9 cellular contexts compared by ENCODE assay signal in genomic region chr12:33438890-33439586, GRCh38. TPM values are rescaled to one million over a fixed set of nuclear protein-coding genes. Genes with fewer than 3 reads are reported as not detected.
DNase-seq lines count a peak whose midpoint lies in the region; ATAC-seq and TF ChIP-seq lines count a peak whose summit lies in the region.
"Had no signal": no experiment of that assay in that cellular context is flagged by ENCODE, and none has a peak within 500 bp of the region (broad histone marks: within the 10 kb centered on the region; RNA-seq: fewer than 3 reads in every experiment).

No MANE protein-coding gene starts in this region.

- H3K36me3 ChIP-seq in hepatocyte (replicated peaks; ENCODE audit: insufficient read depth, low read depth) (no peaks in the 10 kb centered on the region), skeletal muscle satellite cell (ENCODE audit: insufficient read depth, low read length) (no peaks in the 10 kb centered on the region)

- H3K4me1 ChIP-seq in hepatocyte (ENCODE audit: insufficient read depth) (peaks cover 4% of the 10 kb centered on the region), skeletal muscle satellite cell (ENCODE audit: control insufficient read depth, insufficient read depth, low read length) (peaks cover 6% of the 10 kb centered on the region)

- H3K79me2 ChIP-seq in hepatocyte = no peaks in the 10 kb centered on the region

- H3K4me3 ChIP-seq in hepatocyte (peak overlapping the region; percentile 97), skeletal muscle satellite cell (ENCODE audit: low read length) (peak overlapping the region; percentile 71)

- no peak overlapping the region for H3K9ac ChIP-seq in skeletal muscle satellite cell (ENCODE audit: low read depth, low read length)

- H2AFZ ChIP-seq in hepatocyte = peak overlapping the region; percentile 84

- H3K27ac ChIP-seq in hepatocyte = no peak overlapping the region
- H3K27ac ChIP-seq: C4-2B had no signal

- peak; percentile 43 for DNase-seq in NCI-H2171 treated with DMSO at 0.1 percent for 48 hours (lab: John Stamatoyannopoulos, UW)
- no peak for DNase-seq in NCI-H2171 (lab: John Stamatoyannopoulos, UW)
- DNase-seq in activated naive CD8-positive, alpha-beta T cell treated with anti-CD3 and anti-CD28 coated beads, Interleukin-2, amount 10 ng/mL, durations not matched to agents 7 days and 5 days = peak; percentile 35
- DNase-seq in hepatocyte (ENCODE audit: low spot score) = peak; percentile 23
- DNase-seq in OCI-M1 (lab: John Stamatoyannopoulos, UW) = no peak
- no peak for DNase-seq in NCI-H446 treated with DMSO at 0.1 percent for 48 hours (lab: John Stamatoyannopoulos, UW)

- H3K27me3 ChIP-seq in hepatocyte (peaks cover 55% of the 10 kb centered on the region), skeletal muscle satellite cell (ENCODE audit: control insufficient read depth, insufficient read depth, low read length) (peaks cover 38% of the 10 kb centered on the region)

- H3K9me3 Mint-ChIP-seq in activated naive CD8-positive, alpha-beta T cell treated with anti-CD3 and anti-CD28 coated beads, Interleukin-2, amount 10 ng/mL, durations not matched to agents 7 days and 5 days = no peaks in the 10 kb centered on the region

- peak overlapping the region; percentile 91 for H3K4me2 ChIP-seq in hepatocyte
- peak overlapping the region; percentile 86 for H3K4me2 ChIP-seq in skeletal muscle satellite cell (ENCODE audit: low read length)

- WGBS in hepatocyte (ENCODE audit: low lambda C conversion rate, missing lambda C conversion rate) = under 1% methylated on average over 63 of the region's 67 CpGs

- H3K36me3 Mint-ChIP-seq in activated naive CD8-positive, alpha-beta T cell treated with anti-CD3 and anti-CD28 coated beads, Interleukin-2, amount 10 ng/mL, durations not matched to agents 7 days and 5 days = no peaks in the 10 kb centered on the region

- no peak overlapping the region for H3K27ac Mint-ChIP-seq in activated naive CD8-positive, alpha-beta T cell treated with anti-CD3 and anti-CD28 coated beads, Interleukin-2, amount 10 ng/mL, durations not matched to agents 7 days and 5 days

- peaks cover 42% of the 10 kb centered on the region for H3K27me3 Mint-ChIP-seq in activated naive CD8-positive, alpha-beta T cell treated with anti-CD3 and anti-CD28 coated beads, Interleukin-2, amount 10 ng/mL, durations not matched to agents 7 days and 5 days

- POLR2A ChIA-PET in activated naive CD8-positive, alpha-beta T cell treated with anti-CD3 and anti-CD28 coated beads, Interleukin-2, amount 10 ng/mL, durations not matched to agents 7 days and 5 days (lab: Charles Lee) = no interaction called here

- H3K9me2 ChIP-seq in hepatocyte (replicated peaks; ENCODE audit: insufficient read depth) = no peaks in the 10 kb centered on the region

- peak overlapping the region; percentile 78 for H3K4me3 Mint-ChIP-seq in activated naive CD8-positive, alpha-beta T cell treated with anti-CD3 and anti-CD28 coated beads, Interleukin-2, amount 10 ng/mL, durations not matched to agents 7 days and 5 days

- ATAC-seq in activated naive CD8-positive, alpha-beta T cell treated with anti-CD3 and anti-CD28 coated beads, Interleukin-2, amount 10 ng/mL, durations not matched to agents 7 days and 5 days (ENCODE audit: low read depth) = no peak
- ATAC-seq in GM21529 (IDR thresholded peaks at IDR 0.05; ENCODE audit: unreplicated experiment) = no peak

- no peak for TF ChIP-seq CTCF in hepatocyte (IDR thresholded peaks at IDR 0.05; ENCODE audit: poor library complexity)

- no peaks in the 10 kb centered on the region for H3K9me3 ChIP-seq in hepatocyte (ENCODE audit: low read depth)
- H3K9me3 ChIP-seq in skeletal muscle satellite cell (replicated peaks; ENCODE audit: low read length) = no peaks in the 10 kb centered on the region

- H4K20me1 ChIP-seq in hepatocyte (ENCODE audit: insufficient read depth, poor library complexity, severe bottlenecking) = no peaks in the 10 kb centered on the region

- peaks cover 4% of the 10 kb centered on the region for H3K4me1 Mint-ChIP-seq in activated naive CD8-positive, alpha-beta T cell treated with anti-CD3 and anti-CD28 coated beads, Interleukin-2, amount 10 ng/mL, durations not matched to agents 7 days and 5 days

RNA-seq across cellular contexts. Expression of gene SYT10, which starts 0.6 kb away (rescaled TPM):
- total RNA-seq in activated naive CD8-positive, alpha-beta T cell treated with anti-CD3 and anti-CD28 coated beads, Interleukin-2, amount 10 ng/mL, durations not matched to agents 7 days and 5 days = not detected
- total RNA-seq in hepatocyte = 2.5 and 3.8 TPM in 2 replicates
- polyA plus RNA-seq in hepatocyte = 1.7 and 2.3 TPM in 2 replicates
- not detected in 2 replicates for total RNA-seq in skeletal muscle satellite cell (2012; rRNA removed)

Comparison
In these comparisons a context has a peak if more than half of its experiments do, and no peak if none do; other contexts are left out.
1. DNase-seq: peak in NCI-H2171 treated with DMSO at 0.1 percent for 48 hours (single experiment), activated naive CD8-positive, alpha-beta T cell treated with anti-CD3 and anti-CD28 coated beads, Interleukin-2, amount 10 ng/mL, durations not matched to agents 7 days and 5 days (single experiment) and hepatocyte (single experiment); none in NCI-H2171 (single experiment), OCI-M1 (single experiment) and NCI-H446 treated with DMSO at 0.1 percent for 48 hours (single experiment).